14 cellular contexts compared by ENCODE assay signal in genomic region chr2:11998626-11999378, GRCh38.
DNase-seq lines count a peak whose midpoint lies in the region; ATAC-seq, FAIRE-seq and TF ChIP-seq lines count a peak whose summit lies in the region.
"Had no signal": no experiment of that assay in that cellular context is flagged by ENCODE, and none has a peak within 500 bp of the region (broad histone marks: within the 10 kb centered on the region; RNA-seq: fewer than 3 reads in every experiment).

No MANE protein-coding gene starts in this region.

- TF ChIP-seq POLR2A in GM12891 (IDR thresholded peaks at IDR 0.05; ENCODE audit: low read depth, low read length) = no peak

- H3K27ac Mint-ChIP-seq in HFFc6 (peak overlapping the region; percentile 27; the same call in 1 of the 2 replicates), WTC11 (no peak overlapping the region)

- H3K4me1 Mint-ChIP-seq in HFFc6 (ENCODE audit: low read depth) (peaks cover 42% of the 10 kb centered on the region), WTC11 (no peaks in the 10 kb centered on the region)

- H3K9me3 Mint-ChIP-seq in HFFc6 = no peaks in the 10 kb centered on the region
- H3K9me3 Mint-ChIP-seq in WTC11 = peaks cover 26% of the 10 kb centered on the region

- FAIRE-seq in GM12891 (lab: Jason Lieb, UNC) = peak; percentile 71
- FAIRE-seq in HTR-8/SVneo (lab: Jason Lieb, UNC) = no peak
- FAIRE-seq: endometrium had no signal

- TF ChIP-seq CTCF in HFFc6 (IDR thresholded peaks at IDR 0.05) (no peak), fibroblast of pulmonary artery (IDR thresholded peaks at IDR 0.05; ENCODE audit: low read length, missing control alignments) (no peak), WTC11 (IDR thresholded peaks at IDR 0.05) (no peak)

- H3K36me3 Mint-ChIP-seq in HFFc6 (ENCODE audit: low read depth) (peaks cover 11% of the 10 kb centered on the region), WTC11 (peaks cover 12% of the 10 kb centered on the region)

- POLR2A ChIA-PET in WTC11 (lab: Charles Lee) = no interaction called here

- DNase-seq in GM12891 (ENCODE audit: insufficient read length, low spot score) = no peak
- DNase-seq in HFFc6 = no peak
- peak; percentile 79 for DNase-seq in HS-27A (ENCODE audit: low read depth)
- DNase-seq in fibroblast of pulmonary artery (ENCODE audit: low read depth) = peak; percentile 28
- no peak for DNase-seq in WTC11 (ENCODE audit: low spot score)
- no peak for DNase-seq in HTR-8/SVneo (ENCODE audit: insufficient read length, low spot score)
- DNase-seq in NK-92 (lab: John Stamatoyannopoulos, UW; ENCODE audit: unreplicated experiment) = no peak
- DNase-seq in activated T-cell treated with anti-CD3 and anti-CD28 coated beads for 4 hours = no peak
- DNase-seq: AML-193, lower lobe of right lung, NCI-H187, NCI-H774, ovary had no signal

- no peak for ATAC-seq in WTC11
- ATAC-seq: lower lobe of right lung had no signal

- H3K4me3 ChIP-seq in fibroblast of pulmonary artery (replicated peaks; ENCODE audit: low read depth, low read length) = no peak overlapping the region
- H3K4me3 ChIP-seq: lower lobe of right lung, ovary had no signal

- CTCF ChIA-PET in WTC11 (lab: Charles Lee) = no interaction called here

- H3K4me3 Mint-ChIP-seq in HFFc6 (peak overlapping the region; percentile 29), WTC11 (no peak overlapping the region)

- H3K27me3 Mint-ChIP-seq in HFFc6 (ENCODE audit: insufficient read depth) (no peaks in the 10 kb centered on the region), WTC11 (ENCODE audit: low read depth) (no peaks in the 10 kb centered on the region)

TF ChIP-seq in GM12891, 5 proteins besides CTCF, POLR2A, EP300 and RAD21:
- no peak for TF ChIP-seq POU2F2 (IDR thresholded peaks at IDR 0.05; ENCODE audit: low read depth, low read length)
- TF ChIP-seq POLR2AphosphoS5 (IDR thresholded peaks at IDR 0.05; ENCODE audit: low read depth, low read length) = no peak
- TF ChIP-seq PAX5 (IDR thresholded peaks at IDR 0.05; ENCODE audit: insufficient read depth, low read length, severe bottlenecking) = no peak

TF ChIP-seq in WTC11, 78 proteins besides CTCF, POLR2A, EP300 and RAD21:
- TF ChIP-seq RELA (CRISPR knock-in tag; IDR thresholded peaks at IDR 0.05; ENCODE audit: borderline replicate concordance) (no peak), ZNF232 (CRISPR knock-in tag; IDR thresholded peaks at IDR 0.05) (no peak), RORB (CRISPR knock-in tag; IDR thresholded peaks at IDR 0.05) (no peak), ESRRA (CRISPR knock-in tag; IDR thresholded peaks at IDR 0.05; ENCODE audit: borderline replicate concordance) (no peak), ZNF532 (CRISPR knock-in tag; IDR thresholded peaks at IDR 0.05; ENCODE audit: borderline replicate concordance) (no peak), E2F4 (CRISPR knock-in tag; IDR thresholded peaks at IDR 0.05; ENCODE audit: borderline replicate concordance, low read depth) (no peak), ZNF281 (CRISPR knock-in tag; IDR thresholded peaks at IDR 0.05) (no peak), ZNF219 (CRISPR knock-in tag; IDR thresholded peaks at IDR 0.05; ENCODE audit: borderline replicate concordance) (no peak)
- TF ChIP-seq, protein P1, sequence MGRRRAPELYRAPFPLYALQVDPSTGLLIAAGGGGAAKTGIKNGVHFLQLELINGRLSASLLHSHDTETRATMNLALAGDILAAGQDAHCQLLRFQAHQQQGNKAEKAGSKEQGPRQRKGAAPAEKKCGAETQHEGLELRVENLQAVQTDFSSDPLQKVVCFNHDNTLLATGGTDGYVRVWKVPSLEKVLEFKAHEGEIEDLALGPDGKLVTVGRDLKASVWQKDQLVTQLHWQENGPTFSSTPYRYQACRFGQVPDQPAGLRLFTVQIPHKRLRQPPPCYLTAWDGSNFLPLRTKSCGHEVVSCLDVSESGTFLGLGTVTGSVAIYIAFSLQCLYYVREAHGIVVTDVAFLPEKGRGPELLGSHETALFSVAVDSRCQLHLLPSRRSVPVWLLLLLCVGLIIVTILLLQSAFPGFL (CRISPR knock-in tag; IDR thresholded peaks at IDR 0.05; ENCODE audit: borderline replicate concordance) = no peak

Comparison
In these comparisons a context has a peak if more than half of its experiments do, and no peak if none do; other contexts are left out.
1. DNase-seq: peak in HS-27A (single experiment) and fibroblast of pulmonary artery (single experiment); none in GM12891 (single experiment), HFFc6 (single experiment), WTC11 (single experiment), HTR-8/SVneo (single experiment), NK-92 (single experiment) and activated T-cell treated with anti-CD3 and anti-CD28 coated beads for 4 hours (single experiment).